1 cellular context compared by ENCODE assay signal in the genomic region with DNA sequence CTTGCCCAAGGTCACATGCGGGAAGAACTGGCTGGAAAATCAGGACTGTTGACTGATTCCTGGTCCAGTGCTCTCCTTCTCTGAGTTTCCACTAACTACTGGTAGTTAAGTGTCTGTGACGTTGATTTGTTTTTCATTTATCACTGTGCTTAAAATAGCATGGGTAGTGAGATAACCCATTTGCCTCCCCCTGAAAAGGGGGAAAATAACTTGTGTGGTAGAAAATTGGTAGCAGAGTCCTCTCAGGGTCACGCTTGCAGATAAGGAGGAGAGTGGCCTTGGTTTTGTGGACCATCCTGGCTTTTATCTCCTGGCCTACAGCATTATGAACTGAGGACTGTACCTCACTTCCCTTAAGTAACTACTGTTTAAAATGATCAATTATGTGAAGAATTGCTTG.
TF ChIP-seq lines count a peak whose summit lies in the region.

No MANE protein-coding gene starts in this region.

TF ChIP-seq in WTC11, 78 proteins besides CTCF, POLR2A, EP300 and RAD21 (continued from another document):
- TF ChIP-seq NR3C1 (CRISPR knock-in tag; conservative IDR thresholded peaks at IDR 0.05; ENCODE audit: low read depth) (no peak), ESRRA (CRISPR knock-in tag; IDR thresholded peaks at IDR 0.05; ENCODE audit: borderline replicate concordance) (no peak), SP1 (CRISPR knock-in tag; conservative IDR thresholded peaks at IDR 0.05) (no peak), MXD4 (CRISPR knock-in tag; IDR thresholded peaks at IDR 0.05; ENCODE audit: borderline replicate concordance) (no peak), ZNF232 (CRISPR knock-in tag; IDR thresholded peaks at IDR 0.05) (no peak), GABPB1 (CRISPR knock-in tag; IDR thresholded peaks at IDR 0.05) (no peak)
- TF ChIP-seq, protein P1, sequence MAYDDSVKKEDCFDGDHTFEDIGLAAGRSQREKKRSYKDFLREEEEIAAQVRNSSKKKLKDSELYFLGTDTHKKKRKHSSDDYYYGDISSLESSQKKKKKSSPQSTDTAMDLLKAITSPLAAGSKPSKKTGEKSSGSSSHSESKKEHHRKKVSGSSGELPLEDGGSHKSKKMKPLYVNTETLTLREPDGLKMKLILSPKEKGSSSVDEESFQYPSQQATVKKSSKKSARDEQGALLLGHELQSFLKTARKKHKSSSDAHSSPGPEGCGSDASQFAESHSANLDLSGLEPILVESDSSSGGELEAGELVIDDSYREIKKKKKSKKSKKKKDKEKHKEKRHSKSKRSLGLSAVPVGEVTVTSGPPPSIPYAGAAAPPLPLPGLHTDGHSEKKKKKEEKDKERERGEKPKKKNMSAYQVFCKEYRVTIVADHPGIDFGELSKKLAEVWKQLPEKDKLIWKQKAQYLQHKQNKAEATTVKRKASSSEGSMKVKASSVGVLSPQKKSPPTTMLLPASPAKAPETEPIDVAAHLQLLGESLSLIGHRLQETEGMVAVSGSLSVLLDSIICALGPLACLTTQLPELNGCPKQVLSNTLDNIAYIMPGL (CRISPR knock-in tag; IDR thresholded peaks at IDR 0.05): no peak
- TF ChIP-seq, protein P2, sequence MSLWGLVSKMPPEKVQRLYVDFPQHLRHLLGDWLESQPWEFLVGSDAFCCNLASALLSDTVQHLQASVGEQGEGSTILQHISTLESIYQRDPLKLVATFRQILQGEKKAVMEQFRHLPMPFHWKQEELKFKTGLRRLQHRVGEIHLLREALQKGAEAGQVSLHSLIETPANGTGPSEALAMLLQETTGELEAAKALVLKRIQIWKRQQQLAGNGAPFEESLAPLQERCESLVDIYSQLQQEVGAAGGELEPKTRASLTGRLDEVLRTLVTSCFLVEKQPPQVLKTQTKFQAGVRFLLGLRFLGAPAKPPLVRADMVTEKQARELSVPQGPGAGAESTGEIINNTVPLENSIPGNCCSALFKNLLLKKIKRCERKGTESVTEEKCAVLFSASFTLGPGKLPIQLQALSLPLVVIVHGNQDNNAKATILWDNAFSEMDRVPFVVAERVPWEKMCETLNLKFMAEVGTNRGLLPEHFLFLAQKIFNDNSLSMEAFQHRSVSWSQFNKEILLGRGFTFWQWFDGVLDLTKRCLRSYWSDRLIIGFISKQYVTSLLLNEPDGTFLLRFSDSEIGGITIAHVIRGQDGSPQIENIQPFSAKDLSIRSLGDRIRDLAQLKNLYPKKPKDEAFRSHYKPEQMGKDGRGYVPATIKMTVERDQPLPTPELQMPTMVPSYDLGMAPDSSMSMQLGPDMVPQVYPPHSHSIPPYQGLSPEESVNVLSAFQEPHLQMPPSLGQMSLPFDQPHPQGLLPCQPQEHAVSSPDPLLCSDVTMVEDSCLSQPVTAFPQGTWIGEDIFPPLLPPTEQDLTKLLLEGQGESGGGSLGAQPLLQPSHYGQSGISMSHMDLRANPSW (CRISPR knock-in tag; conservative IDR thresholded peaks at IDR 0.05; ENCODE audit: low read depth): no peak
